In genomic region chr10:5684318-5684970, GRCh38 we compare ENCODE assay signal across 1 cellular context.
TF ChIP-seq lines count a peak whose summit lies in the region.

Gene TASOR2 (plus strand): TSS chr10:5684838. CDS start chr10:5720643, 35,805 bp downstream.

TF ChIP-seq in K562, 482 proteins besides CTCF, POLR2A, EP300 and RAD21 (continued from another document):
- TF ChIP-seq ID3 (CRISPR knock-in tag; IDR thresholded peaks at IDR 0.05) (no peak), ID3 (tag; IDR thresholded peaks at IDR 0.05) (peak; percentile 93), ZNF197 (CRISPR knock-in tag; IDR thresholded peaks at IDR 0.05; ENCODE audit: low read depth) (peak; percentile 70; the same call in 1 of the 2 replicates), HINFP (tag; conservative IDR thresholded peaks at IDR 0.05; ENCODE audit: low read depth) (0 out of 2 replicates have a peak, but pooled peaks have one; percentile 68), TBP (optimal IDR thresholded peaks at IDR 0.05; ENCODE audit: low read depth, low read length) (peak; percentile 62), MAX (CRISPR knock-in tag; IDR thresholded peaks at IDR 0.05) (peak; percentile 100), CC2D1A (IDR thresholded peaks at IDR 0.05) (peak; percentile 78; the same call in 1 of the 2 replicates), MBD2 (IDR thresholded peaks at IDR 0.05; ENCODE audit: borderline replicate concordance, low read depth) (0 out of 2 replicates have a peak, but pooled peaks have one; percentile 39), HES1 (IDR thresholded peaks at IDR 0.05; ENCODE audit: low read depth) (no peak), NRF1 (conservative IDR thresholded peaks at IDR 0.05 in 1 of 2, IDR thresholded peaks at IDR 0.05 in 1 of 2) (peak; percentile 99), MTA3 (IDR thresholded peaks at IDR 0.05; ENCODE audit: borderline replicate concordance) (peak; percentile 32; the same call in 1 of the 2 replicates), MNT (conservative IDR thresholded peaks at IDR 0.05) (peak; percentile 98), E2F1 (CRISPR knock-in tag; IDR thresholded peaks at IDR 0.05) (0 out of 2 replicates have a peak, but pooled peaks have one; percentile 31), ILK (tag; IDR thresholded peaks at IDR 0.05; ENCODE audit: borderline replicate concordance, low read depth) (peak; percentile 56), RBM34 (IDR thresholded peaks at IDR 0.05; ENCODE audit: borderline replicate concordance, insufficient read depth, low read length) (no peak), HLTF (IDR thresholded peaks at IDR 0.05) (0 out of 2 replicates have a peak, but pooled peaks have one; percentile 54), ZNF232 (CRISPR knock-in tag; IDR thresholded peaks at IDR 0.05) (peak; percentile 91; the same call in 1 of the 2 replicates), SPI1 (IDR thresholded peaks at IDR 0.05; ENCODE audit: borderline replicate concordance, low read depth, low read length) (no peak), DLX4 (CRISPR knock-in tag; IDR thresholded peaks at IDR 0.05) (no peak), ZBTB11 (CRISPR knock-in tag; IDR thresholded peaks at IDR 0.05) (peak in 1 of 3 experiments; percentile 62; a peak in 1 of 6 replicates), PHF8 (IDR thresholded peaks at IDR 0.05; ENCODE audit: borderline replicate concordance, low read length) (peak; percentile 76; the same call in 1 of the 2 replicates), ZNF12 (CRISPR knock-in tag; IDR thresholded peaks at IDR 0.05) (peak; percentile 58; the same call in 1 of the 2 replicates), FOXA1 (IDR thresholded peaks at IDR 0.05; ENCODE audit: borderline replicate concordance) (no peak), MIER1 (IDR thresholded peaks at IDR 0.05; ENCODE audit: low read depth) (no peak), ZBTB9 (CRISPR knock-in tag; IDR thresholded peaks at IDR 0.05) (peak; percentile 90), ZNF740 (CRISPR knock-in tag; IDR thresholded peaks at IDR 0.05) (peak; percentile 89), ZNF740 (tag; IDR thresholded peaks at IDR 0.05) (peak in 1 of 2 experiments; percentile 89; a peak in 2 of 4 replicates), THRAP3 (IDR thresholded peaks at IDR 0.05; ENCODE audit: borderline replicate concordance) (peak; percentile 44; the same call in 1 of the 2 replicates), CTCFL (IDR thresholded peaks at IDR 0.05; ENCODE audit: borderline replicate concordance, insufficient read depth, low read depth, low read length, poor library complexity, severe bottlenecking) (no peak), MLX (CRISPR knock-in tag; conservative IDR thresholded peaks at IDR 0.05) (0 out of 4 replicates have a peak, but pooled peaks of 1 of the 2 experiments have one; percentile 48), SREBF1 (IDR thresholded peaks at IDR 0.05; ENCODE audit: borderline replicate concordance, low read depth, low read length) (0 out of 2 replicates have a peak, but pooled peaks have one; percentile 61)
TF ChIP-seq in K562: peak in this region for 216.
